18 cellular contexts compared by ENCODE assay signal in genomic region chr3:115246621-115247020, GRCh38.
DNase-seq lines count a peak whose midpoint lies in the region; ATAC-seq and TF ChIP-seq lines count a peak whose summit lies in the region.
"Had no signal": no experiment of that assay in that cellular context is flagged by ENCODE, and none has a peak within 500 bp of the region (broad histone marks: within the 10 kb centered on the region; RNA-seq: fewer than 3 reads in every experiment).

No MANE protein-coding gene starts in this region.

- H2AFZ ChIP-seq in ACC112 (ENCODE audit: low read length, unreplicated experiment) (peak overlapping the region; percentile 42), osteoblast (ENCODE audit: low read length) (no peak overlapping the region)

- CTCF ChIA-PET in activated naive CD4-positive, alpha-beta T cell treated with anti-CD3 and anti-CD28 coated beads, Interleukin-2, amount 10 ng/mL, durations not matched to agents 7 days and 5 days (lab: Charles Lee) = no interaction called here

- H3K9me3 Mint-ChIP-seq in activated naive CD4-positive, alpha-beta T cell treated with anti-CD3 and anti-CD28 coated beads, Interleukin-2, amount 10 ng/mL, durations not matched to agents 7 days and 5 days = no peaks in the 10 kb centered on the region

- no peak overlapping the region for H3K27ac Mint-ChIP-seq in activated naive CD4-positive, alpha-beta T cell treated with anti-CD3 and anti-CD28 coated beads, Interleukin-2, amount 10 ng/mL, durations not matched to agents 7 days and 5 days

- ATAC-seq in RWPE2 (ENCODE audit: low read depth) (no peak), HG03354 (IDR thresholded peaks at IDR 0.05; ENCODE audit: poor library complexity, severe bottlenecking, unreplicated experiment) (no peak), mucosa of descending colon (no peak)
- ATAC-seq: Panc1 had no signal

- no peak overlapping the region for H3K4me3 ChIP-seq in ACC112 (ENCODE audit: low read depth, low read length)
- H3K4me3 ChIP-seq in RWPE2 (ENCODE audit: severe bottlenecking) = no peak overlapping the region
- H3K4me3 ChIP-seq in osteoblast (ENCODE audit: insufficient read depth, low read length) = no peak overlapping the region
- H3K4me3 ChIP-seq in mucosa of descending colon = no peak overlapping the region

- H3K27me3 ChIP-seq in ACC112 (ENCODE audit: insufficient read depth, low read length) (no peaks in the 10 kb centered on the region), RWPE2 (ENCODE audit: insufficient read depth, poor library complexity, severe bottlenecking) (no peaks in the 10 kb centered on the region), osteoblast (ENCODE audit: insufficient read depth, low read length) (no peaks in the 10 kb centered on the region)

- no peaks in the 10 kb centered on the region for H3K9me3 ChIP-seq in RWPE2 (ENCODE audit: severe bottlenecking)
- no peaks in the 10 kb centered on the region for H3K9me3 ChIP-seq in osteoblast (ENCODE audit: low read depth, low read length)
- H3K9me3 ChIP-seq in mucosa of descending colon = no peaks in the 10 kb centered on the region

- no peaks in the 10 kb centered on the region for H3K36me3 ChIP-seq in ACC112 (ENCODE audit: insufficient read depth, low read length)
- H3K36me3 ChIP-seq in RWPE2 (ENCODE audit: low read depth) = no peaks in the 10 kb centered on the region
- H3K36me3 ChIP-seq in osteoblast (ENCODE audit: insufficient read depth, low read length) = no peaks in the 10 kb centered on the region
- H3K36me3 ChIP-seq in mucosa of descending colon (ENCODE audit: low read depth) = no peaks in the 10 kb centered on the region

- H4K20me1 ChIP-seq in osteoblast (ENCODE audit: insufficient read depth, low read length) = no peaks in the 10 kb centered on the region

- H3K4me3 Mint-ChIP-seq in activated naive CD4-positive, alpha-beta T cell treated with anti-CD3 and anti-CD28 coated beads, Interleukin-2, amount 10 ng/mL, durations not matched to agents 7 days and 5 days = no peak overlapping the region

- peak overlapping the region; percentile 77 for H3K27ac ChIP-seq in ACC112 (ENCODE audit: low read depth, low read length)
- peak overlapping the region; percentile 52 for H3K27ac ChIP-seq in RWPE2 (ENCODE audit: poor library complexity, severe bottlenecking)
- H3K27ac ChIP-seq in osteoblast (ENCODE audit: low read depth, low read length) = peak overlapping the region; percentile 84
- H3K27ac ChIP-seq: C4-2B had no signal

- TF ChIP-seq CTCF in RWPE2 (IDR thresholded peaks at IDR 0.05; ENCODE audit: poor library complexity, severe bottlenecking) = no peak
- TF ChIP-seq CTCF in osteoblast (IDR thresholded peaks at IDR 0.05; ENCODE audit: extremely low read depth, low read depth, low read length) = no peak
- TF ChIP-seq CTCF in mucosa of descending colon (IDR thresholded peaks at IDR 0.05) = no peak

- DNase-seq in RWPE2 (ENCODE audit: low spot score) = no peak
- DNase-seq in fibroblast of the conjunctiva (ENCODE audit: low read depth) = peak; percentile 8
- peak; percentile 10 for DNase-seq in osteoblast (ENCODE audit: insufficient read length, low spot score, missing footprints)
- no peak for DNase-seq in pons (ENCODE audit: low spot score)
- DNase-seq in mucosa of descending colon = no peak
- DNase-seq in activated naive CD4-positive, alpha-beta T cell treated with anti-CD3 and anti-CD28 coated beads, Interleukin-2, amount 10 ng/mL, durations not matched to agents 7 days and 5 days = no peak
- DNase-seq: GDM1, Kasumi-1, NCI-H1105 treated with DMSO at 0.1 percent for 48 hours, NCI-H1694 treated with DMSO at 0.1 percent for 48 hours, NCI-H2107, NCI-H2227 treated with DMSO at 0.1 percent for 48 hours, NCI-H524, SHP77 had no signal

- H3K79me2 ChIP-seq in ACC112 (ENCODE audit: control insufficient read depth, insufficient read depth, low read length, unreplicated experiment) (no peaks in the 10 kb centered on the region), osteoblast (ENCODE audit: insufficient read depth, low read length) (no peaks in the 10 kb centered on the region)

- no peaks in the 10 kb centered on the region for H3K27me3 Mint-ChIP-seq in activated naive CD4-positive, alpha-beta T cell treated with anti-CD3 and anti-CD28 coated beads, Interleukin-2, amount 10 ng/mL, durations not matched to agents 7 days and 5 days

- H3K4me2 ChIP-seq in osteoblast (ENCODE audit: insufficient read depth, low read length) = no peak overlapping the region

- peaks cover 39% of the 10 kb centered on the region for H3K4me1 ChIP-seq in ACC112 (ENCODE audit: control insufficient read depth, insufficient read depth, low read length, unreplicated experiment)
- H3K4me1 ChIP-seq in RWPE2 (ENCODE audit: insufficient read depth, poor library complexity, severe bottlenecking) = peaks cover 36% of the 10 kb centered on the region
- peaks cover 33% of the 10 kb centered on the region for H3K4me1 ChIP-seq in osteoblast (ENCODE audit: insufficient read depth, low read length)
- no peaks in the 10 kb centered on the region for H3K4me1 ChIP-seq in mucosa of descending colon (ENCODE audit: low read depth)

- intact Hi-C loops in mucosa of descending colon (cut with DNase I, micrococcal nuclease) = no loop called here

- no peaks in the 10 kb centered on the region for H3K36me3 Mint-ChIP-seq in activated naive CD4-positive, alpha-beta T cell treated with anti-CD3 and anti-CD28 coated beads, Interleukin-2, amount 10 ng/mL, durations not matched to agents 7 days and 5 days

- no peaks in the 10 kb centered on the region for H3K4me1 Mint-ChIP-seq in activated naive CD4-positive, alpha-beta T cell treated with anti-CD3 and anti-CD28 coated beads, Interleukin-2, amount 10 ng/mL, durations not matched to agents 7 days and 5 days

Comparison
In these comparisons a context has a peak if more than half of its experiments do, and no peak if none do; other contexts are left out.
1. DNase-seq: peak in fibroblast of the conjunctiva (single experiment) and osteoblast (single experiment); none in RWPE2 (single experiment), pons (single experiment), mucosa of descending colon (0 of 3) and activated naive CD4-positive, alpha-beta T cell treated with anti-CD3 and anti-CD28 coated beads, Interleukin-2, amount 10 ng/mL, durations not matched to agents 7 days and 5 days (single experiment).
2. Peak in every context shown above with its lines, with median percentiles within 50 percentile points of each other: H3K27ac ChIP-seq.